13 cellular contexts compared by ENCODE assay signal in genomic region chr6:104613416-104614001, GRCh38.
DNase-seq lines count a peak whose midpoint lies in the region; ATAC-seq and TF ChIP-seq lines count a peak whose summit lies in the region.
"Had no signal": no experiment of that assay in that cellular context is flagged by ENCODE, and none has a peak within 500 bp of the region (broad histone marks: within the 10 kb centered on the region; RNA-seq: fewer than 3 reads in every experiment).

No MANE protein-coding gene starts in this region.

- H3K27me3 Mint-ChIP-seq in progenitor cell of endocrine pancreas = no peaks in the 10 kb centered on the region

- no peak overlapping the region for H3K27ac ChIP-seq in sigmoid colon
- H3K27ac ChIP-seq in suprapubic skin = no peak overlapping the region
- H3K27ac ChIP-seq: body of pancreas, psoas muscle had no signal

- H3K4me1 ChIP-seq in sigmoid colon = peaks cover 0 to 5% (median 2%) of the 10 kb centered on the region in 4 donors
- H3K4me1 ChIP-seq in suprapubic skin = peaks cover 2% of the 10 kb centered on the region
- H3K4me1 ChIP-seq: psoas muscle had no signal

- peaks cover 5% of the 10 kb centered on the region for H3K9me3 Mint-ChIP-seq in progenitor cell of endocrine pancreas (ENCODE audit: low read depth)

- no peaks in the 10 kb centered on the region for H3K36me3 Mint-ChIP-seq in progenitor cell of endocrine pancreas (ENCODE audit: insufficient read depth)
- H3K36me3 Mint-ChIP-seq: naive thymus-derived CD4-positive, alpha-beta T cell had no signal

- TF ChIP-seq CTCF in progenitor cell of endocrine pancreas (IDR thresholded peaks at IDR 0.05; ENCODE audit: unreplicated experiment) (no peak), sigmoid colon (IDR thresholded peaks at IDR 0.05) (no peak), suprapubic skin (IDR thresholded peaks at IDR 0.05) (no peak)

- H3K4me3 ChIP-seq in sigmoid colon (no peak overlapping the region), suprapubic skin (no peak overlapping the region)
- H3K4me3 ChIP-seq: body of pancreas, psoas muscle had no signal

- H3K9me3 ChIP-seq in sigmoid colon = no peaks in the 10 kb centered on the region
- no peaks in the 10 kb centered on the region for H3K9me3 ChIP-seq in suprapubic skin
- H3K9me3 ChIP-seq: body of pancreas, psoas muscle had no signal

- TF ChIP-seq POLR2A in sigmoid colon (IDR thresholded peaks at IDR 0.05) (no peak), suprapubic skin (IDR thresholded peaks at IDR 0.05) (no peak)

- intact Hi-C loops in sigmoid colon (cut with DNase I) = no loop called here

- H3K27ac Mint-ChIP-seq in progenitor cell of endocrine pancreas = peak overlapping the region; percentile 11
- H3K27ac Mint-ChIP-seq: naive thymus-derived CD4-positive, alpha-beta T cell had no signal

- no peak overlapping the region for H3K4me3 Mint-ChIP-seq in progenitor cell of endocrine pancreas (ENCODE audit: low read depth)
- H3K4me3 Mint-ChIP-seq: naive thymus-derived CD4-positive, alpha-beta T cell had no signal

- 74 to 84% methylated on average over 4 of the region's 4 CpGs for WGBS in sigmoid colon, 2 donors
- WGBS in suprapubic skin = 47% methylated on average over 4 of the region's 4 CpGs

- H3K36me3 ChIP-seq in sigmoid colon (no peaks in the 10 kb centered on the region), suprapubic skin (no peaks in the 10 kb centered on the region)

- TF ChIP-seq EP300 in sigmoid colon (IDR thresholded peaks at IDR 0.05) (no peak), suprapubic skin (IDR thresholded peaks at IDR 0.05) (no peak)

- H3K27me3 ChIP-seq in sigmoid colon (no peaks in the 10 kb centered on the region), suprapubic skin (no peaks in the 10 kb centered on the region)
- H3K27me3 ChIP-seq: body of pancreas had no signal

- peak; percentile 65 for ATAC-seq in SK-N-SH treated with all-trans-retinoic acid at 6 μM for 48 hours
- ATAC-seq: body of pancreas; naive thymus-derived CD4-positive, alpha-beta T cell; psoas muscle had no signal

- peak; percentile 30 for DNase-seq in ELF-1 (ENCODE audit: low read depth, low spot score)
- DNase-seq in glomerular visceral epithelial cell (ENCODE audit: extremely low spot score) = peak; percentile 11
- no peak for DNase-seq in progenitor cell of endocrine pancreas (ENCODE audit: low spot score, unreplicated experiment)
- DNase-seq in NCI-H345 treated with DMSO at 0.1 percent for 48 hours (lab: John Stamatoyannopoulos, UW; ENCODE audit: unreplicated experiment) = no peak
- no peak for DNase-seq in sigmoid colon
- no peak for DNase-seq in NCI-H748 treated with DMSO at 0.1 percent for 48 hours (lab: John Stamatoyannopoulos, UW)
- DNase-seq in suprapubic skin (ENCODE audit: low spot score in 2 of 2) = no peak
- DNase-seq: body of pancreas; HCEC 1CT; left ventricle myocardium superior; naive thymus-derived CD4-positive, alpha-beta T cell; psoas muscle had no signal

- H3K4me1 Mint-ChIP-seq in progenitor cell of endocrine pancreas (ENCODE audit: low read depth) = peaks cover 19% of the 10 kb centered on the region
- H3K4me1 Mint-ChIP-seq: naive thymus-derived CD4-positive, alpha-beta T cell had no signal

TF ChIP-seq in SK-N-SH treated with all-trans-retinoic acid at 6 μM for 48 hours, 23 proteins besides CTCF, POLR2A, EP300 and RAD21:
- no peak for TF ChIP-seq ZFP3 (CRISPR knock-in tag; IDR thresholded peaks at IDR 0.05)
- peak; percentile 69 for TF ChIP-seq ISL1 (CRISPR knock-in tag; IDR thresholded peaks at IDR 0.05)
- TF ChIP-seq, protein P1, sequence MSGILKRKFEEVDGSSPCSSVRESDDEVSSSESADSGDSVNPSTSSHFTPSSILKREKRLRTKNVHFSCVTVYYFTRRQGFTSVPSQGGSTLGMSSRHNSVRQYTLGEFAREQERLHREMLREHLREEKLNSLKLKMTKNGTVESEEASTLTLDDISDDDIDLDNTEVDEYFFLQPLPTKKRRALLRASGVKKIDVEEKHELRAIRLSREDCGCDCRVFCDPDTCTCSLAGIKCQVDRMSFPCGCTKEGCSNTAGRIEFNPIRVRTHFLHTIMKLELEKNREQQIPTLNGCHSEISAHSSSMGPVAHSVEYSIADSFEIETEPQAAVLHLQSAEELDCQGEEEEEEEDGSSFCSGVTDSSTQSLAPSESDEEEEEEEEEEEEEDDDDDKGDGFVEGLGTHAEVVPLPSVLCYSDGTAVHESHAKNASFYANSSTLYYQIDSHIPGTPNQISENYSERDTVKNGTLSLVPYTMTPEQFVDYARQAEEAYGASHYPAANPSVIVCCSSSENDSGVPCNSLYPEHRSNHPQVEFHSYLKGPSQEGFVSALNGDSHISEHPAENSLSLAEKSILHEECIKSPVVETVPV (CRISPR knock-in tag; IDR thresholded peaks at IDR 0.05) = 0 out of 2 replicates have a peak, but pooled peaks have one; percentile 38

Comparison
In these comparisons a context has a peak if more than half of its experiments do, and no peak if none do; other contexts are left out.
1. DNase-seq: peak in ELF-1 (single experiment) and glomerular visceral epithelial cell (single experiment); none in progenitor cell of endocrine pancreas (single experiment), NCI-H345 treated with DMSO at 0.1 percent for 48 hours (single experiment), sigmoid colon (single experiment), NCI-H748 treated with DMSO at 0.1 percent for 48 hours (single experiment) and suprapubic skin (0 of 2).